8 cellular contexts compared by ENCODE assay signal in genomic region chr12:22709292-22709691, GRCh38.
A peak's percentile ranks its signal among the peaks of the same experiment; 100 is the strongest.
DNase-seq lines count a peak whose midpoint lies in the region; ATAC-seq and TF ChIP-seq lines count a peak whose summit lies in the region.

No MANE protein-coding gene starts in this region.

- H3K4me1 Mint-ChIP-seq in Calu3 (ENCODE audit: low read depth, unreplicated experiment) = no peaks in the 10 kb centered on the region

- H3K9me3 ChIP-seq in MM.1S (replicated peaks; ENCODE audit: insufficient read depth, low read length) (no peaks in the 10 kb centered on the region), adipocyte (ENCODE audit: control insufficient read depth, low read length) (no peaks in the 10 kb centered on the region), mesenchymal stem cell (ENCODE audit: control insufficient read depth, low read length) (no peaks in the 10 kb centered on the region), colonic mucosa (no peaks in the 10 kb centered on the region)

- H3K18ac ChIP-seq in mesenchymal stem cell (ENCODE audit: low read depth in 1 of 2, low read length in 2 of 2) = no peak overlapping the region

- ATAC-seq in GM21381 (IDR thresholded peaks at IDR 0.05; ENCODE audit: unreplicated experiment) (peak; percentile 72), GM19467 (IDR thresholded peaks at IDR 0.05; ENCODE audit: unreplicated experiment) (no peak)

- H3K14ac ChIP-seq in mesenchymal stem cell (ENCODE audit: low read length in 2 of 2) = no peak overlapping the region

- H3K23ac ChIP-seq in mesenchymal stem cell (ENCODE audit: low read length in 2 of 2) = no peak overlapping the region

- no peak overlapping the region for H4K8ac ChIP-seq in mesenchymal stem cell (ENCODE audit: low read length)

- H2BK12ac ChIP-seq in mesenchymal stem cell (ENCODE audit: low read length in 2 of 2) = no peak overlapping the region

- H2BK120ac ChIP-seq in mesenchymal stem cell (ENCODE audit: low read depth, low read length) = no peak overlapping the region

- no peaks in the 10 kb centered on the region for H3F3A ChIP-seq in MM.1S (ENCODE audit: insufficient read depth, low read length)

- WGBS in mesenchymal stem cell = 80% methylated on average over 1 of the region's 5 CpGs

- H3K4me3 ChIP-seq in MM.1S (ENCODE audit: low read length) = peak overlapping the region; percentile 44
- peak overlapping the region; percentile 50 for H3K4me3 ChIP-seq in adipocyte (ENCODE audit: low read length)
- H3K4me3 ChIP-seq in mesenchymal stem cell (ENCODE audit: insufficient read depth in 1 of 2, low read depth in 1 of 2, low read length in 2 of 2) = peak overlapping the region in 1 of 2 experiments; percentile 57
- no peak overlapping the region for H3K4me3 ChIP-seq in colonic mucosa

- no peak overlapping the region for H4K91ac ChIP-seq in mesenchymal stem cell (ENCODE audit: low read length)

- H3K4ac ChIP-seq in mesenchymal stem cell (ENCODE audit: low read depth in 1 of 2, low read length in 2 of 2) = no peak overlapping the region

- H4K20me1 ChIP-seq in MM.1S (ENCODE audit: insufficient read depth, low read length) = no peaks in the 10 kb centered on the region

- peaks cover 23% of the 10 kb centered on the region for H3K4me1 ChIP-seq in MM.1S (ENCODE audit: low read length)
- H3K4me1 ChIP-seq in adipocyte (ENCODE audit: control insufficient read depth, insufficient read depth, low read length) = peaks cover 6% of the 10 kb centered on the region
- no peaks in the 10 kb centered on the region for H3K4me1 ChIP-seq in mesenchymal stem cell (ENCODE audit: control insufficient read depth, insufficient read depth, low read depth, low read length)
- H3K4me1 ChIP-seq in colonic mucosa = no peaks in the 10 kb centered on the region

- no peaks in the 10 kb centered on the region for H3K9me3 Mint-ChIP-seq in Calu3 (ENCODE audit: low read depth, unreplicated experiment)

- H3K4me3 Mint-ChIP-seq in Calu3 (ENCODE audit: low read depth, unreplicated experiment) = no peak overlapping the region

- no peaks in the 10 kb centered on the region for H3K27me3 ChIP-seq in MM.1S (replicated peaks; ENCODE audit: insufficient read depth, low read length)
- no peaks in the 10 kb centered on the region for H3K27me3 ChIP-seq in adipocyte (replicated peaks; ENCODE audit: control insufficient read depth, insufficient read depth, low read length)
- H3K27me3 ChIP-seq in mesenchymal stem cell (ENCODE audit: control insufficient read depth in 1 of 2, insufficient read depth in 1 of 2, low read length in 2 of 2) = no peaks in the 10 kb centered on the region
- H3K27me3 ChIP-seq in colonic mucosa = no peaks in the 10 kb centered on the region

- no peaks in the 10 kb centered on the region for H3K79me1 ChIP-seq in mesenchymal stem cell (replicated peaks; ENCODE audit: low read length, poor library complexity, severe bottlenecking)

- no peak for DNase-seq in Calu3
- peak; percentile 82 for DNase-seq in MM.1S
- peak; percentile 29 for DNase-seq in adipocyte (ENCODE audit: low read depth)
- peak; percentile 37 for DNase-seq in mesenchymal stem cell
- DNase-seq in colonic mucosa = no peak
- no peak for DNase-seq in GDM1 (lab: John Stamatoyannopoulos, UW)

- CTCF ChIA-PET in Calu3 (lab: Charles Lee) = interaction anchor here (0.7 kb wide), 1 partner anchor 640 kb away, joined by 8 read pairs; no protein-coding TSS in a partner anchor

- H2BK15ac ChIP-seq in mesenchymal stem cell (ENCODE audit: low read depth, poor library complexity, severe bottlenecking) = no peak overlapping the region

- no peaks in the 10 kb centered on the region for H3K9me2 ChIP-seq in MM.1S (replicated peaks; ENCODE audit: insufficient read depth, low read length)

- H3K4me2 ChIP-seq in MM.1S (ENCODE audit: low read depth, low read length) (peak overlapping the region; percentile 70), mesenchymal stem cell (ENCODE audit: low read length, poor library complexity, severe bottlenecking) (no peak overlapping the region)

- H3K36me3 Mint-ChIP-seq in Calu3 (ENCODE audit: insufficient read depth, unreplicated experiment) = no peaks in the 10 kb centered on the region

- H3K36me3 ChIP-seq in MM.1S (replicated peaks; ENCODE audit: insufficient read depth, low read length) (no peaks in the 10 kb centered on the region), adipocyte (ENCODE audit: control insufficient read depth, insufficient read depth, low read length, severe bottlenecking) (no peaks in the 10 kb centered on the region), mesenchymal stem cell (ENCODE audit: control insufficient read depth in 1 of 2, insufficient read depth in 2 of 2, low read depth in 1 of 2, low read length in 2 of 2) (no peaks in the 10 kb centered on the region), colonic mucosa (no peaks in the 10 kb centered on the region)

- no peak overlapping the region for H2AK5ac ChIP-seq in mesenchymal stem cell (ENCODE audit: low read length, severe bottlenecking)

- no peaks in the 10 kb centered on the region for H3K79me2 ChIP-seq in MM.1S (ENCODE audit: low read length)

- H2BK5ac ChIP-seq in mesenchymal stem cell (ENCODE audit: low read depth, low read length, poor library complexity, severe bottlenecking) = no peak overlapping the region

- intact Hi-C loops in Calu3 (cut with micrococcal nuclease; ENCODE audit: unreplicated experiment) = loop anchor here (5.0 kb wide), 1 partner anchor 348 kb away; no protein-coding TSS in a partner anchor
- intact Hi-C loops in colonic mucosa (cut with DNase I) = no loop called here

- peak overlapping the region; percentile 45 for H2AFZ ChIP-seq in MM.1S (ENCODE audit: low read length)
- no peak overlapping the region for H2AFZ ChIP-seq in mesenchymal stem cell (ENCODE audit: low read depth, low read length)

- no peaks in the 10 kb centered on the region for H3K27me3 Mint-ChIP-seq in Calu3 (ENCODE audit: unreplicated experiment)

- H3K9ac ChIP-seq in MM.1S (ENCODE audit: low read length) (peak overlapping the region; percentile 48; the same call in 1 of the 2 replicates), adipocyte (ENCODE audit: low read length) (no peak overlapping the region), mesenchymal stem cell (ENCODE audit: low read length) (peak overlapping the region; percentile 83), colonic mucosa (ENCODE audit: low read depth in 2 of 2, low read length in 2 of 2) (no peak overlapping the region)

- TF ChIP-seq CTCF in Calu3 (IDR thresholded peaks at IDR 0.05; ENCODE audit: unreplicated experiment) (peak; percentile 27), MM.1S (IDR thresholded peaks at IDR 0.05; ENCODE audit: low read length) (peak; percentile 77), colonic mucosa (IDR thresholded peaks at IDR 0.05) (no peak)

- H3K27ac ChIP-seq in MM.1S (ENCODE audit: low read length) = peak overlapping the region; percentile 14; the same call in 1 of the 2 replicates
- H3K27ac ChIP-seq in mesenchymal stem cell (ENCODE audit: low read length, poor library complexity, severe bottlenecking) = no peak overlapping the region
- H3K27ac ChIP-seq in colonic mucosa = no peak overlapping the region

- H3K27ac Mint-ChIP-seq in Calu3 (ENCODE audit: unreplicated experiment) = no peak overlapping the region

- no TSS peak for BruUV-seq in Calu3 (replicated peaks; lab: Mats Ljungman, UMichigan)

Comparison
In these comparisons a context has a peak if more than half of its experiments do, and no peak if none do; other contexts are left out.
1. DNase-seq: peak in MM.1S (single experiment), adipocyte (single experiment) and mesenchymal stem cell (single experiment); none in Calu3 (single experiment), colonic mucosa (single experiment) and GDM1 (single experiment).
2. H3K9ac ChIP-seq: peak in MM.1S (single experiment) and mesenchymal stem cell (single experiment); none in adipocyte (single experiment) and colonic mucosa (0 of 2).